In the genomic region with DNA sequence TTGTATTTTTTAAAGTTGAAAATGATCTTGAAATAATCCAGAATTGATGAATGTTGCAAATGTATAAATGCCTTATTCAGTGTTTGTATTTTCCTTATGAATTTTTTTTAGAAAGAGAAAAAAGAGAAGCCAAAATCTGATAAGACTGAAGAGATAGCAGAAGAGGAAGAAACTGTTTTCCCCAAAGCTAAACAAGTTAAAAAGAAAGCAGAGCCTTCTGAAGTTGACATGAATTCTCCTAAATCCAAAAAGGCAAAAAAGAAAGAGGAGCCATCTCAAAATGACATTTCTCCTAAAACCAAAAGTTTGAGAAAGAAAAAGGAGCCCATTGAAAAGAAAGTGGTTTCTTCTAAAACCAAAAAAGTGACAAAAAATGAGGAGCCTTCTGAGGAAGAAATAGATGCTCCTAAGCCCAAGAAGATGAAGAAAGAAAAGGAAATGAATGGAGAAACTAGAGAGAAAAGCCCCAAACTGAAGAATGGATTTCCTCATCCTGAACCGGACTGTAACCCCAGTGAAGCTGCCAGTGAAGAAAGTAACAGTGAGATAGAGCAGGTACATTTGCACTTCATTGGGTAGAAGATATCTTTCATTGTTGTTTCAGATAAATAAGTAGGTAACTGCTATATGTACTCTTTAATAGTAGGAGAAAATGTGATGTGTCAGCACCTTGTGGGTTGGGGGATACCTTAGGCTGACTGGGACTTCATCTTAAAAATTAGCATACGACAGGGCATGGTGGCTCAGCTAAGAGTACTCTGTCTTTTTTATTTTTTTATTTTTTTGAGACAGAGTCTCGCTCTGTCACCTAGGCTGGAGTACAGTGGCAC, we compare ENCODE assay signal across 11 cellular contexts. TPM values are rescaled to one million over a fixed set of nuclear protein-coding genes. Genes with fewer than 3 reads are reported as not detected.
DNase-seq lines count a peak whose midpoint lies in the region; FAIRE-seq and TF ChIP-seq lines count a peak whose summit lies in the region.
"Had no signal": no experiment of that assay in that cellular context is flagged by ENCODE, and none has a peak within 500 bp of the region (broad histone marks: within the 10 kb centered on the region; RNA-seq: fewer than 3 reads in every experiment).

No MANE protein-coding gene starts in this region.

- H3K4me3 ChIP-seq in breast epithelium (no peak overlapping the region), PC-9 (no peak overlapping the region), mammary epithelial cell (replicated peaks in 1 of 3; ENCODE audit: insufficient read depth in 1 of 3, low read depth in 2 of 3, low read length in 3 of 3) (no peak overlapping the region), kidney (ENCODE audit: low read length in 2 of 2) (no peak overlapping the region)
- H3K4me3 ChIP-seq: GM23248 had no signal

- H3K4me2 ChIP-seq in PC-9 (peak overlapping the region; percentile 90; the same call in 1 of the 2 replicates), mammary epithelial cell (ENCODE audit: insufficient read depth, low read depth, low read length) (no peak overlapping the region)

- H3K4me1 ChIP-seq in breast epithelium: no peaks in the 10 kb centered on the region
- peaks cover 24% of the 10 kb centered on the region for H3K4me1 ChIP-seq in PC-9 (replicated peaks; ENCODE audit: insufficient read depth)
- H3K4me1 ChIP-seq in mammary epithelial cell (ENCODE audit: insufficient read depth, low read length): peaks cover 8% of the 10 kb centered on the region
- peaks cover 0 to 4% of the 10 kb centered on the region in 2 donors for H3K4me1 ChIP-seq in kidney (ENCODE audit: control insufficient read depth in 1 of 2, insufficient read depth in 1 of 2, low read depth in 1 of 2, low read length in 2 of 2)

- no peaks in the 10 kb centered on the region; the same call in 1 of the 2 replicates for H3K9me2 ChIP-seq in PC-9 (ENCODE audit: insufficient read depth)

- in situ Hi-C loops in mammary epithelial cell (cut with MboI; ENCODE audit: low sequenced_read_pairs in 2 of 2): no loop called here

- BruUV-seq in MCF 10A (replicated peaks; lab: Mats Ljungman, UMichigan): no TSS peak
- no TSS peak for BruUV-seq in PC-9 (replicated peaks; lab: Mats Ljungman, UMichigan)
- TSS peak; percentile 2 for BruUV-seq in mammary epithelial cell (replicated peaks; lab: Mats Ljungman, UMichigan)

- dilution Hi-C loops in mammary epithelial cell (cut with HindIII; ENCODE audit: low sequenced_read_pairs): no loop called here

- no peaks in the 10 kb centered on the region for H3K27me3 Mint-ChIP-seq in MCF 10A (ENCODE audit: insufficient read depth, unreplicated experiment)

- H3F3A ChIP-seq in PC-9 (ENCODE audit: insufficient read depth, low read depth): peaks cover 66% of the 10 kb centered on the region

- 95% methylated on average over 3 of the region's 3 CpGs for WGBS in mammary epithelial cell (ENCODE audit: low coverage, missing lambda C conversion rate)

- no peak for FAIRE-seq in kidney (lab: Jason Lieb, UNC)

- intact Hi-C loops in MCF 10A (cut with micrococcal nuclease) (no loop called here), breast epithelium (cut with DNase I; ENCODE audit: low total_unique reads) (no loop called here), PC-9 (cut with micrococcal nuclease; ENCODE audit: unreplicated experiment) (loop anchor here (5.0 kb wide), 1 partner anchor 433 kb away; a partner anchor contains a TSS), mammary epithelial cell (cut with micrococcal nuclease) (loop anchor here (5.0 to 10.0 kb wide), 2 partner anchors 205 to 262 kb away; a partner anchor contains a TSS), kidney (cut with DNase I) (no loop called here)

- no peak for TF ChIP-seq CTCF in MCF 10A (IDR thresholded peaks at IDR 0.05; ENCODE audit: unreplicated experiment)
- TF ChIP-seq CTCF in breast epithelium (IDR thresholded peaks at IDR 0.05): no peak
- no peak for TF ChIP-seq CTCF in PC-9 (conservative IDR thresholded peaks at IDR 0.05)
- no peak for TF ChIP-seq CTCF in mammary epithelial cell (conservative IDR thresholded peaks at IDR 0.05 in 1 of 2, IDR thresholded peaks at IDR 0.05 in 1 of 2; ENCODE audit: extremely low read depth in 1 of 2, insufficient read depth in 1 of 2, low read depth in 1 of 2, low read length in 2 of 2)
- no peak for TF ChIP-seq CTCF in kidney (IDR thresholded peaks at IDR 0.05; ENCODE audit: borderline replicate concordance, extremely low read depth, insufficient read depth)
- no peak for TF ChIP-seq CTCF in GM10248 (IDR thresholded peaks at IDR 0.05; ENCODE audit: control extremely low read depth, extremely low read depth, low read depth, missing control alignments)

- H3K9me3 ChIP-seq in breast epithelium: no peaks in the 10 kb centered on the region
- H3K9me3 ChIP-seq in PC-9 (ENCODE audit: insufficient read depth, low read depth): no peaks in the 10 kb centered on the region
- no peaks in the 10 kb centered on the region for H3K9me3 ChIP-seq in mammary epithelial cell (replicated peaks; ENCODE audit: insufficient read depth, low read length)
- H3K9me3 ChIP-seq in kidney (ENCODE audit: control insufficient read depth in 1 of 2, low read length in 2 of 2): no peaks in the 10 kb centered on the region

- H3K27ac ChIP-seq in breast epithelium (no peak overlapping the region), PC-9 (no peak overlapping the region), mammary epithelial cell (ENCODE audit: insufficient read depth, low read depth, low read length) (no peak overlapping the region), kidney (ENCODE audit: low read depth in 2 of 2, low read length in 2 of 2) (no peak overlapping the region)
- H3K27ac ChIP-seq: GM23248 had no signal

- DNase-seq in MCF 10A (ENCODE audit: unreplicated experiment): no peak
- no peak for DNase-seq in breast epithelium (ENCODE audit: low spot score in 2 of 2)
- no peak for DNase-seq in PC-9
- DNase-seq in mammary epithelial cell: no peak
- no peak for DNase-seq in pons (ENCODE audit: low spot score)
- no peak for DNase-seq in kidney
- no peak for DNase-seq in GM10248 (ENCODE audit: extremely low spot score)
- DNase-seq in anterior cingulate cortex (lab: John Stamatoyannopoulos, UW): no peak
- DNase-seq: effector CD4-positive, alpha-beta T cell; GM23248; stimulated activated CD8-positive, alpha-beta memory T cell treated with anti-CD3 and anti-CD28 coated beads, Interleukin-4, amount 100 ng/mL, for 48 hours had no signal

- CTCF ChIA-PET in MCF 10A (lab: Yijun Ruan, JAX): interaction anchor here (0.6 to 0.7 kb wide), 3 partner anchors 10 to 488 kb away, joined by 3 to 4 read pairs (median 3); no protein-coding TSS in a partner anchor
- CTCF ChIA-PET in PC-9 (lab: Charles Lee): no interaction called here
- CTCF ChIA-PET in mammary epithelial cell (lab: Charles Lee; ENCODE audit: low non-redundant PET): no interaction called here
- CTCF ChIA-PET in GM10248 (lab: Yijun Ruan, JAX): interaction anchor here (0.7 to 1.4 kb wide), 5 partner anchors 9 to 263 kb away, joined by 3 to 4 read pairs (median 3); no protein-coding TSS in a partner anchor

- POLR2A ChIA-PET in MCF 10A (lab: Yijun Ruan, JAX) (interaction anchor here (0.9 to 4.9 kb wide), 4 partner anchors 10 to 29 kb away, joined by 3 to 38 read pairs (median 4); a partner anchor contains a TSS), PC-9 (lab: Charles Lee; ENCODE audit: unreplicated experiment) (interaction anchor here (0.7 kb wide), 1 partner anchor 501 kb away, joined by 10 read pairs; no protein-coding TSS in a partner anchor), GM10248 (lab: Yijun Ruan, JAX) (no interaction called here)

- H3K36me3 ChIP-seq in breast epithelium: peaks cover 10% of the 10 kb centered on the region
- H3K36me3 ChIP-seq in PC-9 (ENCODE audit: low read depth): peaks cover 70% of the 10 kb centered on the region
- peaks cover 46% of the 10 kb centered on the region for H3K36me3 ChIP-seq in mammary epithelial cell (ENCODE audit: insufficient read depth, low read length)
- H3K36me3 ChIP-seq in kidney (ENCODE audit: control insufficient read depth in 1 of 2, insufficient read depth in 2 of 2, low read length in 2 of 2): peaks cover 13 to 26% of the 10 kb centered on the region in 2 donors

- H3K27me3 ChIP-seq in breast epithelium (no peaks in the 10 kb centered on the region), PC-9 (ENCODE audit: insufficient read depth, low read depth) (no peaks in the 10 kb centered on the region), mammary epithelial cell (ENCODE audit: insufficient read depth, low read length) (no peaks in the 10 kb centered on the region)

- no peak overlapping the region for H3K9ac ChIP-seq in mammary epithelial cell (ENCODE audit: insufficient read depth, low read length)
- H3K9ac ChIP-seq in kidney (ENCODE audit: low read length in 2 of 2): no peak overlapping the region
- H3K9ac ChIP-seq: GM23248 had no signal

- TF ChIP-seq POLR2A in breast epithelium (IDR thresholded peaks at IDR 0.05): no peak

- H4K20me1 ChIP-seq in PC-9 (ENCODE audit: insufficient read depth) (peaks cover 76% of the 10 kb centered on the region), mammary epithelial cell (ENCODE audit: insufficient read depth, low read length) (peaks cover 19% of the 10 kb centered on the region)

- H3K4me3 Mint-ChIP-seq in MCF 10A (ENCODE audit: unreplicated experiment): no peak overlapping the region

- peak overlapping the region; percentile 32 for H3K27ac Mint-ChIP-seq in MCF 10A (ENCODE audit: low read depth, unreplicated experiment)

- H3K79me2 ChIP-seq in PC-9 (ENCODE audit: low read depth): peaks cover 86% of the 10 kb centered on the region
- H3K79me2 ChIP-seq in mammary epithelial cell (ENCODE audit: insufficient read depth, low read length): peaks cover 91% of the 10 kb centered on the region

- peaks cover 83% of the 10 kb centered on the region for H3K36me3 Mint-ChIP-seq in MCF 10A (ENCODE audit: insufficient read depth, unreplicated experiment)

- H3K9me3 Mint-ChIP-seq in MCF 10A (ENCODE audit: unreplicated experiment): no peaks in the 10 kb centered on the region

- H2AFZ ChIP-seq in PC-9 (no peak overlapping the region), mammary epithelial cell (ENCODE audit: low read depth, low read length) (no peak overlapping the region)
- H2AFZ ChIP-seq: GM23248 had no signal

- H3K4me1 Mint-ChIP-seq in MCF 10A (ENCODE audit: insufficient read depth, unreplicated experiment): peaks cover 8% of the 10 kb centered on the region

RNA-seq across cellular contexts. Expression of a gene that starts 3.9 kb away (rescaled TPM):
- total RNA-seq in MCF 10A (2022) (144 and 216 TPM in 2 replicates), breast epithelium (10 to 100 TPM; 52.6 to 83.9 (median 66.7) TPM), PC-9 (2021) (65.8 and 88.0 TPM in 2 replicates), mammary epithelial cell (100 to 1,000 TPM in 1 of 2 donors, 10 to 100 TPM in 1; 92.9 to 142 TPM), kidney (49.4 TPM)
- polyA plus RNA-seq in mammary epithelial cell (76.8 TPM), kidney (ENCODE audit: insufficient read depth, low read depth, low replicate concordance) (8.9 TPM)
- polyA minus RNA-seq in mammary epithelial cell: 75.6 TPM

RNA-seq across cellular contexts. Expression of a gene that starts 28.7 kb away (rescaled TPM):
- 20.9 and 23.2 TPM in 2 replicates for total RNA-seq in MCF 10A (2022)
- total RNA-seq in breast epithelium: 10 to 100 TPM; 28.2 to 37.9 (median 29.1) TPM
- total RNA-seq in PC-9 (2021): 26.0 and 30.1 TPM in 2 replicates
- total RNA-seq in mammary epithelial cell: 10 to 100 TPM; 36.0 to 39.3 TPM
- 36.1 TPM for polyA plus RNA-seq in mammary epithelial cell
- 22.3 TPM for polyA minus RNA-seq in mammary epithelial cell
- total RNA-seq in kidney: 26.7 TPM
- polyA plus RNA-seq in kidney (ENCODE audit: insufficient read depth, low read depth, low replicate concordance): 25.6 TPM

RNA-seq across cellular contexts. Expression of a gene that starts 58.8 kb away (rescaled TPM):
- total RNA-seq in MCF 10A (2022) (50.1 and 66.3 TPM in 2 replicates), breast epithelium (10 to 100 TPM; 40.3 to 50.2 (median 43.9) TPM), PC-9 (2021) (33.8 and 37.7 TPM in 2 replicates), mammary epithelial cell (10 to 100 TPM; 30.0 to 39.8 TPM), kidney (33.1 TPM)
- polyA plus RNA-seq in mammary epithelial cell (28.3 TPM), kidney (ENCODE audit: insufficient read depth, low read depth, low replicate concordance) (24.0 TPM)
- polyA minus RNA-seq in mammary epithelial cell: 35.9 TPM

Comparison
In these comparisons a context has a peak if more than half of its experiments do, and no peak if none do; other contexts are left out.
1. CTCF ChIA-PET loops: an anchor here in MCF 10A (0.6 to 0.7 kb wide) and GM10248 (0.7 to 1.4 kb wide); none called in PC-9 and mammary epithelial cell.
2. intact Hi-C loops: an anchor here in PC-9 (5.0 kb wide) and mammary epithelial cell (5.0 to 10.0 kb wide); none called in MCF 10A, breast epithelium and kidney.